In genomic region chr2:216474925-216475670, GRCh38 we compare ENCODE assay signal across 1 cellular context.
TF ChIP-seq lines count a peak whose summit lies in the region.

No MANE protein-coding gene starts in this region.

TF ChIP-seq in HepG2, 621 proteins besides CTCF, POLR2A, EP300 and RAD21 (continued from another document):
- no peak for TF ChIP-seq ZNF800 (CRISPR knock-in tag; IDR thresholded peaks at IDR 0.05)
- TF ChIP-seq ISL2 (CRISPR knock-in tag; IDR thresholded peaks at IDR 0.05): no peak
- no peak for TF ChIP-seq JARID2 (CRISPR knock-in tag; IDR thresholded peaks at IDR 0.05; ENCODE audit: insufficient replicate concordance)
- no peak for TF ChIP-seq ZFP36 (IDR thresholded peaks at IDR 0.05; ENCODE audit: borderline replicate concordance, low read depth, low read length, partially characterized antibody)
- TF ChIP-seq NONO (IDR thresholded peaks at IDR 0.05): no peak
- TF ChIP-seq NONO (CRISPR knock-in tag; conservative IDR thresholded peaks at IDR 0.05): no peak
- TF ChIP-seq NFE2L1 (CRISPR knock-in tag; IDR thresholded peaks at IDR 0.05; ENCODE audit: borderline replicate concordance): no peak
- no peak for TF ChIP-seq ZNF580 (CRISPR knock-in tag; IDR thresholded peaks at IDR 0.05; ENCODE audit: borderline replicate concordance, low read depth)
- no peak for TF ChIP-seq UBTF (CRISPR knock-in tag; IDR thresholded peaks at IDR 0.05)
- TF ChIP-seq ZNF431 (CRISPR knock-in tag; IDR thresholded peaks at IDR 0.05; ENCODE audit: borderline replicate concordance, low read depth): no peak
